Comparison of ENCODE assay signal across 13 cellular contexts in the genomic region with DNA sequence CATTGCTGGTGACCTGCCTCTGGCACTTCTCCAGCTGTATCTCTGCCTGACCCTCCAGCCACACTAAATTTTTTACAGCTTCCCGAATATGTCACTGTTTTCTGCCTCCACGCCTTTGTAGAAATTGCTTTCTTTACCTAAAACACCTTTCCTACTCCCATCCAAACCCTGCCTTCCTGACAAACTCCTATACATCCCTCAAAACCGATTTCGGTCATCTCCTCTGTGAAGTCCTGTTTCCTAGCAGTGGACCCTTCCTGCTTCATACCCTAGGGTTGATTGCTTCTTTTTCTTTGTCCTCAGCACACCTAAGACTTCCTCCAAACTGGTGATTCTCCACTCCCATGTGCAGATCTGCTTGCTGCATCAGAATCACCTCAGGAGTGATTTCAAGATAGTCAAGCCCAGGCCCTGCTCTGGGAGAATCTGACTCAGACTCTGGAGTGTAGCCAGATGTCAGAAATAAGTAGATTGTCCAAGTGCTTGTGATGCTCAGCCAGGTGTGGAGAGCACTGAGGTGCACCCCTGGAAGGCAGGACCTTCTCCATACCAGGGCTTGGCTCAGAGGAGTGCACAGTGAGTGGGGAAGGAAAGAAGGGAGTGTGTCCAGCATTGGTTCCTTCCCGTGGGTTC.
DNase-seq lines count a peak whose midpoint lies in the region; ATAC-seq and TF ChIP-seq lines count a peak whose summit lies in the region.
"Had no signal": no experiment of that assay in that cellular context is flagged by ENCODE, and none has a peak within 500 bp of the region (broad histone marks: within the 10 kb centered on the region; RNA-seq: fewer than 3 reads in every experiment).

No MANE protein-coding gene starts in this region.

- no peaks in the 10 kb centered on the region for H3K36me3 Mint-ChIP-seq in chondrocyte (ENCODE audit: low read depth)
- H3K36me3 Mint-ChIP-seq: brain; CD8-positive, alpha-beta T cell had no signal

- H3K9me3 Mint-ChIP-seq in chondrocyte (ENCODE audit: low read depth): no peaks in the 10 kb centered on the region
- H3K9me3 Mint-ChIP-seq: CD8-positive, alpha-beta T cell; T-helper 2 cell treated with Interferon-gamma antibody and Interleukin-4, amounts not matched to agents 5 μg/mL and 100 μg/mL, for 36 hours had no signal

- H3K4me3 Mint-ChIP-seq in chondrocyte (ENCODE audit: unreplicated experiment): no peak overlapping the region
- H3K4me3 Mint-ChIP-seq: brain; CD8-positive, alpha-beta T cell; T-helper 2 cell treated with Interferon-gamma antibody and Interleukin-4, amounts not matched to agents 5 μg/mL and 100 μg/mL, for 36 hours had no signal

- no peak for ATAC-seq in GM21360 (IDR thresholded peaks at IDR 0.05; ENCODE audit: unreplicated experiment)
- ATAC-seq: CD8-positive, alpha-beta T cell had no signal

- DNase-seq in ELR (ENCODE audit: low read depth): peak; percentile 79
- DNase-seq in M059J (ENCODE audit: low read depth): peak; percentile 94
- no peak for DNase-seq in chondrocyte (ENCODE audit: low spot score)
- peak; percentile 26 for DNase-seq in mesenteric fat pad (ENCODE audit: low spot score)
- no peak for DNase-seq in putamen (ENCODE audit: low spot score)
- DNase-seq in NCI-H146 (lab: John Stamatoyannopoulos, UW): no peak
- DNase-seq in SHP77 (lab: John Stamatoyannopoulos, UW): no peak
- DNase-seq: CD8-positive, alpha-beta T cell; GOT3; NCI-H2029 treated with DMSO at 0.1 percent for 48 hours had no signal

- H3K4me1 Mint-ChIP-seq in chondrocyte (ENCODE audit: low read depth): peaks cover 32% of the 10 kb centered on the region

- H3K27ac Mint-ChIP-seq in chondrocyte (ENCODE audit: unreplicated experiment): peak overlapping the region; percentile 83
- H3K27ac Mint-ChIP-seq: brain; CD8-positive, alpha-beta T cell; T-helper 2 cell treated with Interferon-gamma antibody and Interleukin-4, amounts not matched to agents 5 μg/mL and 100 μg/mL, for 36 hours had no signal

- H3K27me3 Mint-ChIP-seq in chondrocyte (ENCODE audit: low read depth): no peaks in the 10 kb centered on the region

- TF ChIP-seq CTCF in chondrocyte (IDR thresholded peaks at IDR 0.05): no peak

Comparison
In these comparisons a context has a peak if more than half of its experiments do, and no peak if none do; other contexts are left out.
1. DNase-seq: peak in ELR (single experiment), M059J (single experiment) and mesenteric fat pad (single experiment); none in chondrocyte (single experiment), putamen (single experiment), NCI-H146 (single experiment) and SHP77 (0 of 2).